ENCODE assay signal across 15 cellular contexts in the genomic region with DNA sequence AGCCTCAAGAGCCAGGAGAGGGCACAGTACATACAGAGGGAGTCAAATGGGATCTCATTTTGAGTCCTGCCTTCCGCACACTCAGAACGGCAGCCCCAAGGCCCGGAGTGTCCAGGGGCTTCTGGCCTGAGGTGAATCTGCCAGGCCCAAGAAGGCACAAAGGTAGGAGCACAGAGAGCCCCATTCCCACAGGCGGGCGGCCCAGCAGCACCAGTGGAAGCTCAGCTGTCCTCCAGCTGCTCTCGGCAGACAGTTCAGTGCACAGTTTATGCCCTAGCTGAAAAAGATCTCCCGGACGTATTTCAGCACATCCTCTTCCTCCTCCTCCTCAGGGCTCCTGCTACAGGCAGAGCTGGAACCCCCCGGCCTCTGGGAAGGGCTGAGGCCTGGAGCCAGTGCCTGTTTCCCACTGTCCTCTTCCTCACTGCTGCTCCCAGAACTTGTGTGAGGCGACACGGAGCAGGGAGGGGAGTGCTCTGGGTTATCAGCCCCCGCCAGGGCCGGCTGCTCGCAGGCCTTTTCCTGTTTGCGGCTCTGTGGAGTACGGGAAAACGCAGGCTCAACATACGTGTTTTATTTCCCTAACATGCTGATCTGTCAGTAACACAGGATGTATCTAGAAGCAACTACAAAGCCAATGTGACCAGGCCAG. TPM values are rescaled to one million over a fixed set of nuclear protein-coding genes. Genes with fewer than 3 reads are reported as not detected.
DNase-seq lines count a peak whose midpoint lies in the region; ATAC-seq and TF ChIP-seq lines count a peak whose summit lies in the region.
"Had no signal": no experiment of that assay in that cellular context is flagged by ENCODE, and none has a peak within 500 bp of the region (broad histone marks: within the 10 kb centered on the region; RNA-seq: fewer than 3 reads in every experiment).

No MANE protein-coding gene starts in this region.

- H3K36me3 ChIP-seq in neutrophil, result peaks cover 66% of the 10 kb centered on the region

- H3K27me3 ChIP-seq in CD4-positive, alpha-beta T cell (ENCODE audit: control insufficient read depth, insufficient read depth, low read length), result no peaks in the 10 kb centered on the region
- no peaks in the 10 kb centered on the region for H3K27me3 ChIP-seq in neutrophil

- H3K4me3 Mint-ChIP-seq in CD4-positive, alpha-beta T cell, result peak overlapping the region; percentile 61
- H3K4me3 Mint-ChIP-seq in T-helper 17 cell (no peak overlapping the region), endothelial cell (ENCODE audit: unreplicated experiment) (peak overlapping the region; percentile 31)
- H3K4me3 Mint-ChIP-seq: activated T-cell treated with anti-CD3 and anti-CD28 coated beads, Interleukin-2, amount 50 U/mL, for 4 hours had no signal

- POLR2A ChIA-PET in CD4-positive, alpha-beta T cell (lab: Charles Lee), result interaction anchor here (5.3 kb wide), 1 partner anchor 18 kb away, joined by 35 read pairs; a partner anchor contains a TSS

- H3K9me3 ChIP-seq in CD4-positive, alpha-beta T cell (ENCODE audit: control insufficient read depth, low read length), result peaks cover 5% of the 10 kb centered on the region
- H3K9me3 ChIP-seq in T-helper 17 cell (ENCODE audit: control insufficient read depth, low read length, poor library complexity, severe bottlenecking) (no peaks in the 10 kb centered on the region), neutrophil (no peaks in the 10 kb centered on the region)

- H3K9me3 Mint-ChIP-seq in CD4-positive, alpha-beta T cell, result peaks cover 5% of the 10 kb centered on the region
- H3K9me3 Mint-ChIP-seq in endothelial cell (ENCODE audit: unreplicated experiment), result peaks cover 6% of the 10 kb centered on the region

- intact Hi-C loops in CD4-positive, alpha-beta T cell (cut with DNase I, micrococcal nuclease), result loop anchor here (2.0 to 10.0 kb wide), 6 partner anchors 16 to 712 kb away; a partner anchor contains a TSS

- peaks cover 69 to 90% of the 10 kb centered on the region in 2 experiments for H3K4me1 ChIP-seq in neutrophil (ENCODE audit: control insufficient read depth in 1 of 2, insufficient read depth in 1 of 2, low read depth in 1 of 2, low read length in 1 of 2)

- TF ChIP-seq CTCF in CD4-positive, alpha-beta T cell (IDR thresholded peaks at IDR 0.05), result no peak
- TF ChIP-seq CTCF in endothelial cell (IDR thresholded peaks at IDR 0.05; ENCODE audit: unreplicated experiment) (no peak), neutrophil (IDR thresholded peaks at IDR 0.05) (no peak)

- peaks cover 46% of the 10 kb centered on the region for H3K4me1 Mint-ChIP-seq in CD4-positive, alpha-beta T cell (ENCODE audit: low read depth)
- H3K4me1 Mint-ChIP-seq in T-helper 17 cell (peaks cover 39% of the 10 kb centered on the region), endothelial cell (ENCODE audit: unreplicated experiment) (peaks cover 40% of the 10 kb centered on the region)

- peak overlapping the region; percentile 94 for H3K27ac Mint-ChIP-seq in CD4-positive, alpha-beta T cell
- peak overlapping the region; percentile 97 for H3K27ac Mint-ChIP-seq in T-helper 17 cell
- peak overlapping the region; percentile 89 for H3K27ac Mint-ChIP-seq in endothelial cell (ENCODE audit: unreplicated experiment)
- H3K27ac Mint-ChIP-seq: progenitor cell of endocrine pancreas had no signal

- no peaks in the 10 kb centered on the region for H3K27me3 Mint-ChIP-seq in CD4-positive, alpha-beta T cell
- H3K27me3 Mint-ChIP-seq in T-helper 17 cell, result no peaks in the 10 kb centered on the region
- H3K27me3 Mint-ChIP-seq in endothelial cell (ENCODE audit: unreplicated experiment), result peaks cover 31% of the 10 kb centered on the region
- H3K27me3 Mint-ChIP-seq: progenitor cell of endocrine pancreas had no signal

- H3K4me3 ChIP-seq in neutrophil (ENCODE audit: low read depth in 1 of 2, low read length in 1 of 2), result peak overlapping the region; percentile 21 to 86

- no peak for DNase-seq in CD4-positive, alpha-beta T cell
- DNase-seq in T-helper 17 cell (no peak), endothelial cell (ENCODE audit: low spot score) (no peak), A172 (ENCODE audit: low spot score) (no peak), SW 1271 (lab: John Stamatoyannopoulos, UW) (no peak), RKO (ENCODE audit: low spot score) (no peak), HuH-7 (ENCODE audit: low spot score) (no peak)
- DNase-seq: activated T-cell treated with anti-CD3 and anti-CD28 coated beads, Interleukin-2, amount 50 U/mL, for 4 hours; IMR-90; NCI-H2081 treated with DMSO at 0.1 percent for 48 hours; T1000; trophoblast cell had no signal

- CTCF ChIA-PET in CD4-positive, alpha-beta T cell (lab: Charles Lee), result interaction anchor here (1.5 kb wide), 1 partner anchor 181 kb away, joined by 4 read pairs; a partner anchor contains a TSS

- H3K27ac ChIP-seq in CD4-positive, alpha-beta T cell (ENCODE audit: low read depth, low read length), result peak overlapping the region; percentile 5
- peak overlapping the region; percentile 93 for H3K27ac ChIP-seq in neutrophil
- H3K27ac ChIP-seq: C4-2B had no signal

- H3K36me3 Mint-ChIP-seq in CD4-positive, alpha-beta T cell (ENCODE audit: low read depth), result peaks cover 80% of the 10 kb centered on the region
- H3K36me3 Mint-ChIP-seq in T-helper 17 cell (ENCODE audit: low read depth), result no peaks in the 10 kb centered on the region
- peaks cover 60% of the 10 kb centered on the region for H3K36me3 Mint-ChIP-seq in endothelial cell (ENCODE audit: low read depth, unreplicated experiment)

- no peak for ATAC-seq in CD4-positive, alpha-beta T cell (ENCODE audit: poor library complexity)
- ATAC-seq in T-helper 17 cell, result no peak
- ATAC-seq: activated T-cell treated with anti-CD3 and anti-CD28 coated beads, Interleukin-2, amount 50 U/mL, for 4 hours had no signal

RNA-seq across cellular contexts. Expression of a gene that starts 4.0 kb away (rescaled TPM):
- total RNA-seq in CD4-positive, alpha-beta T cell, result 10 to 100 TPM; 14.0 to 15.8 TPM
- total RNA-seq in T-helper 17 cell, result 10 to 100 TPM; 21.0 to 23.2 TPM
- total RNA-seq in endothelial cell (ENCODE audit: unreplicated experiment), result 38.1 TPM
- 42.3 and 60.4 TPM in 2 replicates for total RNA-seq in A172 (2014; rRNA removed; shearing (Covaris generic))

RNA-seq across cellular contexts. Expression of a gene that starts 18.6 kb away (rescaled TPM):
- total RNA-seq in CD4-positive, alpha-beta T cell, result 10 to 100 TPM; 27.7 to 32.2 TPM
- 10 to 100 TPM; 24.5 to 55.2 TPM for total RNA-seq in T-helper 17 cell
- total RNA-seq in endothelial cell (ENCODE audit: unreplicated experiment), result not detected
- 1.6 and 1.9 TPM in 2 replicates for total RNA-seq in A172 (2014; rRNA removed; shearing (Covaris generic))

RNA-seq across cellular contexts. Expression of a gene that starts 44.9 kb away (rescaled TPM):
- total RNA-seq in CD4-positive, alpha-beta T cell, result 10 to 100 TPM; 39.9 to 41.7 TPM
- 10 to 100 TPM; 31.6 to 37.5 TPM for total RNA-seq in T-helper 17 cell
- 11.5 TPM for total RNA-seq in endothelial cell (ENCODE audit: unreplicated experiment)
- total RNA-seq in A172 (2014; rRNA removed; shearing (Covaris generic)), result 2.0 and 2.1 TPM in 2 replicates
